21 cellular contexts compared by ENCODE assay signal in genomic region chr4:74016068-74016467, GRCh38. TPM values are rescaled to one million over a fixed set of nuclear protein-coding genes. Genes with fewer than 3 reads are reported as not detected.
DNase-seq lines count a peak whose midpoint lies in the region; ATAC-seq and TF ChIP-seq lines count a peak whose summit lies in the region.
"Had no signal": no experiment of that assay in that cellular context is flagged by ENCODE, and none has a peak within 500 bp of the region (broad histone marks: within the 10 kb centered on the region; RNA-seq: fewer than 3 reads in every experiment).

No MANE protein-coding gene starts in this region.

- H3K4me3 Mint-ChIP-seq in CD8-positive, alpha-beta T cell, result no peak overlapping the region
- no peak overlapping the region for H3K4me3 Mint-ChIP-seq in GM23338
- peak overlapping the region; percentile 16 for H3K4me3 Mint-ChIP-seq in T-helper 2 cell treated with Interferon-gamma antibody and Interleukin-4, amounts not matched to agents 5 μg/mL and 100 μg/mL, for 36 hours

- H3K27me3 ChIP-seq in CD8-positive, alpha-beta T cell (ENCODE audit: insufficient read depth, low read length), result no peaks in the 10 kb centered on the region
- no peaks in the 10 kb centered on the region for H3K27me3 ChIP-seq in GM23338 (ENCODE audit: insufficient read depth)
- H3K27me3 ChIP-seq: hepatocyte, right atrium auricular region, upper lobe of left lung had no signal

- H3K4me3 ChIP-seq in CD8-positive, alpha-beta T cell (ENCODE audit: low read depth, low read length), result no peak overlapping the region
- no peak overlapping the region for H3K4me3 ChIP-seq in GM23338
- H3K4me3 ChIP-seq: hepatocyte, right atrium auricular region, upper lobe of left lung had no signal

- POLR2A ChIA-PET in CD8-positive, alpha-beta T cell (lab: Charles Lee), result no interaction called here

- ATAC-seq in CD8-positive, alpha-beta T cell, result peak; percentile 62
- ATAC-seq in GM23338, result no peak
- ATAC-seq in HG02798 (IDR thresholded peaks at IDR 0.05; ENCODE audit: poor library complexity, unreplicated experiment), result no peak
- no peak for ATAC-seq in HG03139 (IDR thresholded peaks at IDR 0.05; ENCODE audit: unreplicated experiment)

- peaks cover 3% of the 10 kb centered on the region; the same call in 1 of the 2 replicates for H3F3A ChIP-seq in GM23338 (replicated peaks; ENCODE audit: low read depth)

- H3K9me3 ChIP-seq in CD8-positive, alpha-beta T cell (ENCODE audit: low read length), result no peaks in the 10 kb centered on the region
- H3K9me3 ChIP-seq: right atrium auricular region, upper lobe of left lung had no signal

- no peaks in the 10 kb centered on the region for H4K20me1 ChIP-seq in GM23338 (replicated peaks; ENCODE audit: insufficient read depth)

- no peaks in the 10 kb centered on the region for H3K36me3 ChIP-seq in CD8-positive, alpha-beta T cell (ENCODE audit: insufficient read depth, low read length)
- H3K36me3 ChIP-seq in GM23338 (ENCODE audit: insufficient read depth), result no peaks in the 10 kb centered on the region
- H3K36me3 ChIP-seq: right atrium auricular region, upper lobe of left lung had no signal

- peaks cover 15% of the 10 kb centered on the region; the same call in 1 of the 2 replicates for H3K9me2 ChIP-seq in GM23338 (ENCODE audit: insufficient read depth)

- no peaks in the 10 kb centered on the region for H3K27me3 Mint-ChIP-seq in CD8-positive, alpha-beta T cell (ENCODE audit: low read depth)
- no peaks in the 10 kb centered on the region for H3K27me3 Mint-ChIP-seq in GM23338 (ENCODE audit: insufficient read depth, low read depth, poor library complexity)
- no peaks in the 10 kb centered on the region for H3K27me3 Mint-ChIP-seq in T-helper 2 cell treated with Interferon-gamma antibody and Interleukin-4, amounts not matched to agents 5 μg/mL and 100 μg/mL, for 36 hours (ENCODE audit: low read depth)

- intact Hi-C loops in CD8-positive, alpha-beta T cell (cut with DNase I, micrococcal nuclease), result no loop called here

- no peak overlapping the region for H2AFZ ChIP-seq in GM23338
- H2AFZ ChIP-seq: hepatocyte had no signal

- H3K4me1 ChIP-seq in CD8-positive, alpha-beta T cell (ENCODE audit: insufficient read depth, low read length), result no peaks in the 10 kb centered on the region
- peaks cover 21% of the 10 kb centered on the region for H3K4me1 ChIP-seq in GM23338 (ENCODE audit: insufficient read depth)
- H3K4me1 ChIP-seq: right atrium auricular region had no signal

- peaks cover 11% of the 10 kb centered on the region for H3K4me1 Mint-ChIP-seq in CD8-positive, alpha-beta T cell (ENCODE audit: low read depth)
- peaks cover 25% of the 10 kb centered on the region; the same call in 2 of the 3 replicates for H3K4me1 Mint-ChIP-seq in GM23338
- H3K4me1 Mint-ChIP-seq in T-helper 2 cell treated with Interferon-gamma antibody and Interleukin-4, amounts not matched to agents 5 μg/mL and 100 μg/mL, for 36 hours (ENCODE audit: low read depth), result peaks cover 18% of the 10 kb centered on the region

- H3K27ac Mint-ChIP-seq in CD8-positive, alpha-beta T cell, result no peak overlapping the region
- no peak overlapping the region for H3K27ac Mint-ChIP-seq in GM23338
- peak overlapping the region; percentile 21 for H3K27ac Mint-ChIP-seq in T-helper 2 cell treated with Interferon-gamma antibody and Interleukin-4, amounts not matched to agents 5 μg/mL and 100 μg/mL, for 36 hours

- H3K79me2 ChIP-seq in GM23338 (replicated peaks; ENCODE audit: insufficient read depth), result no peaks in the 10 kb centered on the region
- H3K79me2 ChIP-seq: hepatocyte had no signal

- H3K9me3 Mint-ChIP-seq in CD8-positive, alpha-beta T cell, result no peaks in the 10 kb centered on the region
- H3K9me3 Mint-ChIP-seq in GM23338, result no peaks in the 10 kb centered on the region
- no peaks in the 10 kb centered on the region for H3K9me3 Mint-ChIP-seq in T-helper 2 cell treated with Interferon-gamma antibody and Interleukin-4, amounts not matched to agents 5 μg/mL and 100 μg/mL, for 36 hours

- H3K36me3 Mint-ChIP-seq in CD8-positive, alpha-beta T cell, result no peaks in the 10 kb centered on the region
- no peaks in the 10 kb centered on the region for H3K36me3 Mint-ChIP-seq in GM23338 (ENCODE audit: low read depth)
- no peaks in the 10 kb centered on the region for H3K36me3 Mint-ChIP-seq in T-helper 2 cell treated with Interferon-gamma antibody and Interleukin-4, amounts not matched to agents 5 μg/mL and 100 μg/mL, for 36 hours (ENCODE audit: low read depth)

- no peak overlapping the region for H3K27ac ChIP-seq in CD8-positive, alpha-beta T cell (ENCODE audit: low read depth, low read length)
- H3K27ac ChIP-seq in GM23338 (ENCODE audit: low read depth), result no peak overlapping the region
- H3K27ac ChIP-seq: C4-2B, hepatocyte, KMS-11, right atrium auricular region, upper lobe of left lung had no signal

- peak overlapping the region; percentile 45 for H3K4me2 ChIP-seq in GM23338
- H3K4me2 ChIP-seq: hepatocyte, KMS-11 had no signal

- no peak for DNase-seq in CD8-positive, alpha-beta T cell
- DNase-seq in GM23338 (ENCODE audit: low spot score) (no peak), iris pigment epithelial cell (ENCODE audit: low read depth) (peak; percentile 84), DMS114 treated with DMSO at 0.1 percent for 48 hours (lab: John Stamatoyannopoulos, UW; ENCODE audit: unreplicated experiment) (no peak)
- DNase-seq in T-helper 2 cell treated with Interferon-gamma antibody and Interleukin-4, amounts not matched to agents 5 μg/mL and 100 μg/mL, for 36 hours (ENCODE audit: low spot score), result no peak
- DNase-seq: cerebellar nuclear complex; GF-D8; NCI-H2029 treated with DMSO at 0.1 percent for 48 hours; SHP77 treated with DMSO at 0.1 percent for 48 hours; stimulated activated CD4-positive, alpha-beta T cell treated with anti-CD3 and anti-CD28 coated beads, Interleukin-2, amount 100 ng/mL, for 24 hours; stimulated activated CD8-positive, alpha-beta memory T cell treated with anti-CD3 and anti-CD28 coated beads, Interleukin-4, amount 100 ng/mL, for 48 hours; T1000; upper lobe of left lung had no signal

- TF ChIP-seq CTCF in CD8-positive, alpha-beta T cell (IDR thresholded peaks at IDR 0.05), result no peak
- no peak for TF ChIP-seq CTCF in GM23338 (conservative IDR thresholded peaks at IDR 0.05; ENCODE audit: low read depth in 2 of 2)

- CTCF ChIA-PET in CD8-positive, alpha-beta T cell (lab: Charles Lee), result no interaction called here

RNA-seq across cellular contexts. Expression of gene CXCL5, which starts 17.6 kb away (rescaled TPM):
- not detected for total RNA-seq in CD8-positive, alpha-beta T cell
- 7.6 and 8.7 TPM in 2 replicates for total RNA-seq in GM23338 (2014; rRNA removed; shearing (Covaris generic))
- polyA plus RNA-seq in GM23338 (2016; fragmentation: Nextera tagmentation; extraction: Ambion mirVana), result 6.3 and 7.5 TPM in 2 replicates
- total RNA-seq: right atrium auricular region had no signal
- polyA plus RNA-seq: neural cell had no signal

RNA-seq across cellular contexts. Expression of gene CXCL3, which starts 22.4 kb away (rescaled TPM):
- under 1 TPM in 1 of 2 experiments, not detected in 1; 0.31 TPM for total RNA-seq in CD8-positive, alpha-beta T cell
- 3.6 and 8.3 TPM in 2 replicates for total RNA-seq in GM23338 (2014; rRNA removed; shearing (Covaris generic))
- polyA plus RNA-seq in GM23338 (2016; fragmentation: Nextera tagmentation; extraction: Ambion mirVana), result 15.9 and 19.5 TPM in 2 replicates
- polyA plus RNA-seq: neural cell had no signal

RNA-seq across cellular contexts. Expression of gene PPBP, which starts 28.1 kb away (rescaled TPM):
- total RNA-seq in CD8-positive, alpha-beta T cell, result under 1 TPM in 1 of 2 experiments, not detected in 1; 0.50 TPM
- 0.35 TPM in 1 of 2 replicates, not detected in the other for total RNA-seq in GM23338 (2014; rRNA removed; shearing (Covaris generic))
- 0.50 TPM in 1 of 2 replicates, not detected in the other for polyA plus RNA-seq in GM23338 (2016; fragmentation: Nextera tagmentation; extraction: Ambion mirVana)
- polyA plus RNA-seq: hepatocyte, neural cell had no signal

RNA-seq across cellular contexts. Expression of gene PF4, which starts 34.2 kb away (rescaled TPM):
- not detected for total RNA-seq in CD8-positive, alpha-beta T cell
- not detected in 2 replicates for total RNA-seq in GM23338 (2014; rRNA removed; shearing (Covaris generic))
- polyA plus RNA-seq in GM23338 (2016; fragmentation: Nextera tagmentation; extraction: Ambion mirVana), result 6.7 and 7.7 TPM in 2 replicates
- total RNA-seq: hepatocyte had no signal
- polyA plus RNA-seq: esophagus, neural cell had no signal
